ENCODE assay signal across 8 cellular contexts in genomic region chr10:74150151-74151056, GRCh38. TPM values are rescaled to one million over a fixed set of nuclear protein-coding genes. Genes with fewer than 3 reads are reported as not detected.
DNase-seq lines count a peak whose midpoint lies in the region; ATAC-seq lines count a peak whose summit lies in the region.

AP3M1 (minus strand) TSS chr10:74150828; CDS start chr10:74138379, 12,449 bp downstream.

- no peaks in the 10 kb centered on the region for H3K9me3 Mint-ChIP-seq in IgD-negative memory B cell
- H3K9me3 Mint-ChIP-seq in T-helper 1 cell treated with Interleukin-12 subunit alpha and Interleukin-12 subunit beta and Interleukin-4 antibody, amounts not matched to agents 30 μg/mL and 1 μg/mL, for 36 hours = no peaks in the 10 kb centered on the region

- H3K27me3 Mint-ChIP-seq in IgD-negative memory B cell = no peaks in the 10 kb centered on the region
- H3K27me3 Mint-ChIP-seq in T-helper 1 cell treated with Interleukin-12 subunit alpha and Interleukin-12 subunit beta and Interleukin-4 antibody, amounts not matched to agents 30 μg/mL and 1 μg/mL, for 36 hours (ENCODE audit: low read depth) = no peaks in the 10 kb centered on the region

- H3K4me2 ChIP-seq in skeletal muscle satellite cell (ENCODE audit: low read length) = peak within 1 kb of the TSS; percentile 89

- H3K9me3 ChIP-seq in ES-I3 (ENCODE audit: control insufficient read depth, insufficient read depth, low read length) (no peaks in the 10 kb centered on the region), skeletal muscle satellite cell (replicated peaks; ENCODE audit: low read length) (no peaks in the 10 kb centered on the region)

- DNase-seq in amygdala (lab: John Stamatoyannopoulos, UW) (peak in 55 of 56 donors; percentile 23 to 92 (median 80)), iPS DF 19.7 (ENCODE audit: low read depth, low spot score) (peak; percentile 80), NAMALWA (ENCODE audit: low spot score) (no peak)

- no peak within 1 kb of the TSS for H3K4me3 Mint-ChIP-seq in IgD-negative memory B cell
- H3K4me3 Mint-ChIP-seq in T-helper 1 cell treated with Interleukin-12 subunit alpha and Interleukin-12 subunit beta and Interleukin-4 antibody, amounts not matched to agents 30 μg/mL and 1 μg/mL, for 36 hours = no peak within 1 kb of the TSS

- H3K4me1 ChIP-seq in ES-I3 (ENCODE audit: insufficient read depth, low read length) (no peaks in the 10 kb centered on the region), skeletal muscle satellite cell (ENCODE audit: control insufficient read depth, insufficient read depth, low read length) (peaks cover 18% of the 10 kb centered on the region)

- H3K36me3 ChIP-seq in ES-I3 (ENCODE audit: insufficient read depth, low read length) (no peaks in the 10 kb centered on the region), skeletal muscle satellite cell (ENCODE audit: insufficient read depth, low read length) (no peaks in the 10 kb centered on the region)

- H3K27me3 ChIP-seq in skeletal muscle satellite cell (ENCODE audit: control insufficient read depth, insufficient read depth, low read length) = no peaks in the 10 kb centered on the region

- peaks cover 29 to 41% (median 38%) of the 10 kb centered on the region in 3 donors for H3K4me1 Mint-ChIP-seq in IgD-negative memory B cell
- peaks cover 20% of the 10 kb centered on the region for H3K4me1 Mint-ChIP-seq in T-helper 1 cell treated with Interleukin-12 subunit alpha and Interleukin-12 subunit beta and Interleukin-4 antibody, amounts not matched to agents 30 μg/mL and 1 μg/mL, for 36 hours (ENCODE audit: low read depth)

- peak; percentile 41 for ATAC-seq in GM21529 (IDR thresholded peaks at IDR 0.05; ENCODE audit: unreplicated experiment)

- H3K36me3 Mint-ChIP-seq in IgD-negative memory B cell = no peaks in the 10 kb centered on the region
- peaks cover 5% of the 10 kb centered on the region for H3K36me3 Mint-ChIP-seq in T-helper 1 cell treated with Interleukin-12 subunit alpha and Interleukin-12 subunit beta and Interleukin-4 antibody, amounts not matched to agents 30 μg/mL and 1 μg/mL, for 36 hours (ENCODE audit: low read depth)

- peak within 1 kb of the TSS; percentile 90 for H3K9ac ChIP-seq in ES-I3 (ENCODE audit: low read depth, low read length)
- H3K9ac ChIP-seq in skeletal muscle satellite cell (ENCODE audit: low read depth, low read length) = peak within 1 kb of the TSS; percentile 92

- H3K27ac Mint-ChIP-seq in IgD-negative memory B cell = peak within 1 kb of the TSS; percentile 23 to 89 (median 50)
- H3K27ac Mint-ChIP-seq in T-helper 1 cell treated with Interleukin-12 subunit alpha and Interleukin-12 subunit beta and Interleukin-4 antibody, amounts not matched to agents 30 μg/mL and 1 μg/mL, for 36 hours = peak within 1 kb of the TSS; percentile 63

- peak within 1 kb of the TSS; percentile 81 for H3K4me3 ChIP-seq in skeletal muscle satellite cell (ENCODE audit: low read length)

RNA-seq across cellular contexts. Expression of gene AP3M1, which starts in this region (rescaled TPM):
- 28.1 TPM for polyA plus RNA-seq in IgD-negative memory B cell
- total RNA-seq in skeletal muscle satellite cell (2012; rRNA removed) = 31.2 and 32.2 TPM in 2 replicates
